In the genomic region with DNA sequence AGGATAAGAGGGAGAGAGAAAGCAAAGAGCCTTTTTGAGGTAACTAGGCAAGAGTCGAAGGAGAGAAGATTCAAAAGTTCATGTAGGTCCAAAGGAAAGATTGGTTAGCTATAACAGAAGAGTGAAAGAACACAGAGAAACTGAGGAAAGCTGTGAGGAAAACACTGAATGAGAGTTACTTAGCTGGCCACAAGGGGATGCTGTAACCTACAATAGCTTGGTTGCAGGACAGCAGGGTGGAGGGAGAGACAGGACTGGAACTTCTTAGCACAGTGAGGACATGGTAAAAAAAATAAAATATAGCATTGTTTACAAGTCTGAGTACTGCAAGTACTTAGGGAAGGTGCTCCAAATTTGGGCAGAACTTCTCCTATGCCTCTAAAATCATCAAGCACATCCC, we compare ENCODE assay signal across 9 cellular contexts. TPM values are rescaled to one million over a fixed set of nuclear protein-coding genes. Genes with fewer than 3 reads are reported as not detected.
DNase-seq lines count a peak whose midpoint lies in the region; ATAC-seq and TF ChIP-seq lines count a peak whose summit lies in the region.
"Had no signal": no experiment of that assay in that cellular context is flagged by ENCODE, and none has a peak within 500 bp of the region (broad histone marks: within the 10 kb centered on the region; RNA-seq: fewer than 3 reads in every experiment).

No MANE protein-coding gene starts in this region.

- POLR2A ChIA-PET in activated CD4-positive, alpha-beta T cell treated with anti-CD3 and anti-CD28 coated beads for 36 hours (lab: Charles Lee) = no interaction called here

- no peak for TF ChIP-seq POLR2A in erythroblast (IDR thresholded peaks at IDR 0.05; ENCODE audit: low read length)

- intact Hi-C loops in activated CD4-positive, alpha-beta T cell treated with anti-CD3 and anti-CD28 coated beads for 36 hours (cut with DNase I, micrococcal nuclease) = loop anchor here in 1 of 2 experiments (2.0 to 10.0 kb wide), 2 partner anchors 392 to 566 kb away; no protein-coding TSS in a partner anchor

- no peaks in the 10 kb centered on the region for H3K36me3 Mint-ChIP-seq in activated CD4-positive, alpha-beta T cell treated with anti-CD3 and anti-CD28 coated beads for 36 hours (ENCODE audit: low read depth)

- H3K4me3 ChIP-seq in GM12865 (ENCODE audit: low read depth, low read length) (no peak overlapping the region), retinal pigment epithelial cell (ENCODE audit: low read length) (no peak overlapping the region)
- H3K4me3 ChIP-seq: skin epidermis had no signal

- no peak for ATAC-seq in activated CD4-positive, alpha-beta T cell treated with anti-CD3 and anti-CD28 coated beads for 36 hours
- no peak for ATAC-seq in GM21381 (IDR thresholded peaks at IDR 0.05; ENCODE audit: unreplicated experiment)

- no peaks in the 10 kb centered on the region for H3K9me3 Mint-ChIP-seq in activated CD4-positive, alpha-beta T cell treated with anti-CD3 and anti-CD28 coated beads for 36 hours (ENCODE audit: low read depth)

- TF ChIP-seq CTCF in GM12865 (IDR thresholded peaks at IDR 0.05; ENCODE audit: insufficient read depth, low read depth, low read length, missing control alignments) (peak; percentile 45), retinal pigment epithelial cell (conservative IDR thresholded peaks at IDR 0.05; ENCODE audit: low read depth, low read length) (peak; percentile 62)

- DNase-seq in GM12865 (ENCODE audit: low read depth) = peak; percentile 1
- DNase-seq in NCI-H2196 (lab: John Stamatoyannopoulos, UW; ENCODE audit: unreplicated experiment) = peak; percentile 13
- peak; percentile 4 to 21 for DNase-seq in erythroblast (lab: John Stamatoyannopoulos, UW)
- no peak for DNase-seq in retinal pigment epithelial cell (ENCODE audit: low read depth)
- no peak for DNase-seq in activated CD4-positive, alpha-beta T cell treated with anti-CD3 and anti-CD28 coated beads for 36 hours
- no peak for DNase-seq in effector CD4-positive, alpha-beta T cell
- DNase-seq: activated CD4-positive, alpha-beta T cell treated with anti-CD3 and anti-CD28 coated beads for 48 hours had no signal

- CTCF ChIA-PET in activated CD4-positive, alpha-beta T cell treated with anti-CD3 and anti-CD28 coated beads for 36 hours (lab: Charles Lee) = interaction anchor here (0.6 to 0.9 kb wide), 4 partner anchors 10 to 396 kb away, joined by 3 to 4 read pairs (median 3); no protein-coding TSS in a partner anchor

- no peaks in the 10 kb centered on the region for H3K27me3 Mint-ChIP-seq in activated CD4-positive, alpha-beta T cell treated with anti-CD3 and anti-CD28 coated beads for 36 hours

- H3K4me3 Mint-ChIP-seq in activated CD4-positive, alpha-beta T cell treated with anti-CD3 and anti-CD28 coated beads for 36 hours = no peak overlapping the region

- no peaks in the 10 kb centered on the region for H3K4me1 Mint-ChIP-seq in activated CD4-positive, alpha-beta T cell treated with anti-CD3 and anti-CD28 coated beads for 36 hours

- H3K27ac Mint-ChIP-seq in activated CD4-positive, alpha-beta T cell treated with anti-CD3 and anti-CD28 coated beads for 36 hours = no peak overlapping the region

RNA-seq across cellular contexts. Expression of gene RAI2, which starts 48.3 kb away (rescaled TPM):
- total RNA-seq in activated CD4-positive, alpha-beta T cell treated with anti-CD3 and anti-CD28 coated beads for 36 hours = under 1 TPM; 0.39 to 0.65 TPM

Comparison
In these comparisons a context has a peak if more than half of its experiments do, and no peak if none do; other contexts are left out.
1. DNase-seq: peak in GM12865 (single experiment), NCI-H2196 (single experiment) and erythroblast (2 of 2); none in retinal pigment epithelial cell (single experiment), activated CD4-positive, alpha-beta T cell treated with anti-CD3 and anti-CD28 coated beads for 36 hours (single experiment) and effector CD4-positive, alpha-beta T cell (single experiment).